In genomic region chr12:31477669-31478068, GRCh38 we compare ENCODE assay signal across 15 cellular contexts.
A peak's percentile ranks its signal among the peaks of the same experiment; 100 is the strongest.
DNase-seq lines count a peak whose midpoint lies in the region; ATAC-seq and TF ChIP-seq lines count a peak whose summit lies in the region.
"Had no signal": no experiment of that assay in that cellular context is flagged by ENCODE, and none has a peak within 500 bp of the region (broad histone marks: within the 10 kb centered on the region; RNA-seq: fewer than 3 reads in every experiment).

No MANE protein-coding gene starts in this region.

- intact Hi-C loops in lower lobe of right lung (cut with DNase I): no loop called here
- intact Hi-C loops in OCI-LY7 (cut with micrococcal nuclease; ENCODE audit: unreplicated experiment): no loop called here

- BruUV-seq in OCI-LY7 (replicated peaks; lab: Mats Ljungman, UMichigan): no TSS peak

- CTCF ChIA-PET in OCI-LY7 (lab: Charles Lee; ENCODE audit: unreplicated experiment): no interaction called here

- POLR2A ChIA-PET in OCI-LY7 (lab: Charles Lee): interaction anchor here (0.6 to 1.4 kb wide), 6 partner anchors 10 to 831 kb away, joined by 3 to 5 read pairs (median 3); no protein-coding TSS in a partner anchor

- H3K4me2 ChIP-seq in OCI-LY7 (ENCODE audit: low read length): no peak overlapping the region
- H3K4me2 ChIP-seq: smooth muscle cell had no signal

- no peaks in the 10 kb centered on the region for H4K20me1 ChIP-seq in OCI-LY7 (ENCODE audit: insufficient read depth, low read length)

- H3K4me1 ChIP-seq in lower lobe of right lung (no peaks in the 10 kb centered on the region), OCI-LY7 (ENCODE audit: insufficient read depth, low read length, poor library complexity, severe bottlenecking) (peaks cover 18% of the 10 kb centered on the region)

- H3K9me3 ChIP-seq in lower lobe of right lung: no peaks in the 10 kb centered on the region
- no peaks in the 10 kb centered on the region for H3K9me3 ChIP-seq in OCI-LY7 (ENCODE audit: low read length)

- ATAC-seq in GM18858 (IDR thresholded peaks at IDR 0.05; ENCODE audit: unreplicated experiment): peak; percentile 62
- ATAC-seq in GM21786 (IDR thresholded peaks at IDR 0.05; ENCODE audit: unreplicated experiment): peak; percentile 75
- peak; percentile 67 for ATAC-seq in HG03460 (IDR thresholded peaks at IDR 0.05; ENCODE audit: unreplicated experiment)
- ATAC-seq in lower lobe of right lung: no peak

- H3K27me3 ChIP-seq in lower lobe of right lung (ENCODE audit: low read depth): no peaks in the 10 kb centered on the region

- H3K36me3 ChIP-seq in lower lobe of right lung: no peaks in the 10 kb centered on the region
- H3K36me3 ChIP-seq in OCI-LY7 (ENCODE audit: insufficient read depth, low read length): peaks cover 51% of the 10 kb centered on the region

- H2AFZ ChIP-seq in OCI-LY7 (ENCODE audit: low read length): no peak overlapping the region

- H3K9me2 ChIP-seq in OCI-LY7 (ENCODE audit: insufficient read depth, low read length): no peaks in the 10 kb centered on the region

- no peak for TF ChIP-seq CTCF in lower lobe of right lung (IDR thresholded peaks at IDR 0.05)
- no peak for TF ChIP-seq CTCF in OCI-LY7 (conservative IDR thresholded peaks at IDR 0.05; ENCODE audit: low read length)

- H3K79me2 ChIP-seq in OCI-LY7 (ENCODE audit: insufficient read depth, low read depth, low read length): no peaks in the 10 kb centered on the region

- no peak overlapping the region for H3K4me3 ChIP-seq in lower lobe of right lung
- H3K4me3 ChIP-seq in OCI-LY7 (ENCODE audit: low read depth, low read length, poor library complexity, severe bottlenecking): no peak overlapping the region
- H3K4me3 ChIP-seq: smooth muscle cell had no signal

- no peak overlapping the region for H3K27ac ChIP-seq in lower lobe of right lung
- H3K27ac ChIP-seq in OCI-LY7 (ENCODE audit: low read depth, low read length, poor library complexity, severe bottlenecking): no peak overlapping the region

- DNase-seq in fibroblast of peridontal ligament (ENCODE audit: extremely low read depth) (peak; percentile 40), lower lobe of right lung (no peak), OCI-LY7 (ENCODE audit: low spot score) (no peak), NCI-H2081 (lab: John Stamatoyannopoulos, UW) (no peak)
- DNase-seq: activated CD8-positive, alpha-beta memory T cell treated with anti-CD3 and anti-CD28 coated beads for 24 hours; activated gamma-delta T cell; CD4-positive, alpha-beta T cell; effector memory CD4-positive, alpha-beta T cell; NCI-H1417; NCI-H524; Right ventricle myocardium superior had no signal

Comparison
In these comparisons a context has a peak if more than half of its experiments do, and no peak if none do; other contexts are left out.
1. ATAC-seq: peak in GM18858 (single experiment), GM21786 (single experiment) and HG03460 (single experiment); none in lower lobe of right lung (0 of 2).